ENCODE assay signal across 4 cellular contexts in genomic region chrX:130190801-130191200, GRCh38. TPM values are rescaled to one million over a fixed set of nuclear protein-coding genes. Genes with fewer than 3 reads are reported as not detected.
"Had no signal": no experiment of that assay in that cellular context is flagged by ENCODE, and none has a peak within 500 bp of the region (broad histone marks: within the 10 kb centered on the region; RNA-seq: fewer than 3 reads in every experiment).

No MANE protein-coding gene starts in this region.

- H3K4me3 ChIP-seq: GM12878 had no signal

- DNase-seq: GDM1, GF-D8 had no signal

- ATAC-seq: GM12878 had no signal

RNA-seq across cellular contexts. Expression of gene RAB33A, which starts 19.0 kb away (rescaled TPM):
- total RNA-seq: G401 had no signal
